In genomic region chr7:142535123-142535779, GRCh38 we compare ENCODE assay signal across 8 cellular contexts.
DNase-seq lines count a peak whose midpoint lies in the region; ATAC-seq and TF ChIP-seq lines count a peak whose summit lies in the region.

No MANE protein-coding gene starts in this region.

- no peak overlapping the region for H3K27ac Mint-ChIP-seq in activated B cell treated with CpG ODN at 0.5 μM for 24 hours

- intact Hi-C loops in Right ventricle myocardium superior (cut with DNase I) (no loop called here), cardiac septum (cut with DNase I) (no loop called here), activated B cell treated with CpG ODN at 0.5 μM for 24 hours (cut with micrococcal nuclease) (loop anchor here (1.0 kb wide), 1 partner anchor 468 kb away; no protein-coding TSS in a partner anchor)

- peak overlapping the region; percentile 33 for H3K4me3 Mint-ChIP-seq in activated B cell treated with CpG ODN at 0.5 μM for 24 hours

- CTCF ChIA-PET in activated B cell treated with CpG ODN at 0.5 μM for 24 hours (lab: Charles Lee) = interaction anchor here (0.7 to 2.3 kb wide), 8 partner anchors 9 to 686 kb away, joined by 3 to 12 read pairs (median 4); partner anchors contain the start of gene TAS2R40

- H3K4me1 Mint-ChIP-seq in activated B cell treated with CpG ODN at 0.5 μM for 24 hours = peaks cover 12% of the 10 kb centered on the region

- peaks cover 4% of the 10 kb centered on the region for H3K27me3 Mint-ChIP-seq in activated B cell treated with CpG ODN at 0.5 μM for 24 hours

- H3K9me3 Mint-ChIP-seq in activated B cell treated with CpG ODN at 0.5 μM for 24 hours = no peaks in the 10 kb centered on the region

- DNase-seq in Right ventricle myocardium superior (peak; percentile 47), cardiac septum (ENCODE audit: low spot score) (no peak), NCI-H1105 (lab: John Stamatoyannopoulos, UW) (peak; percentile 43), activated B cell treated with CpG ODN at 0.5 μM for 24 hours (no peak), cardiac fibroblast (ENCODE audit: low read depth in 2 of 2) (peak; percentile 85 to 90), medulla oblongata (ENCODE audit: extremely low spot score) (peak; percentile 67)
- peak; percentile 26 to 43 for DNase-seq in stimulated activated CD8-positive, alpha-beta memory T cell treated with anti-CD3 and anti-CD28 coated beads, Interleukin-2, amount 100 ng/mL, for 1 hour (ENCODE audit: low read depth in 2 of 2)

- ATAC-seq in Right ventricle myocardium superior (ENCODE audit: poor library complexity) (peak; percentile 55), HG02678 (IDR thresholded peaks at IDR 0.05; ENCODE audit: unreplicated experiment) (peak; percentile 95), activated B cell treated with CpG ODN at 0.5 μM for 24 hours (ENCODE audit: low read depth) (peak; percentile 80)

- no peaks in the 10 kb centered on the region for H3K36me3 Mint-ChIP-seq in activated B cell treated with CpG ODN at 0.5 μM for 24 hours (ENCODE audit: low read depth)

- TF ChIP-seq CTCF in activated B cell treated with CpG ODN at 0.5 μM for 24 hours (IDR thresholded peaks at IDR 0.05) (no peak), cardiac fibroblast (IDR thresholded peaks at IDR 0.05; ENCODE audit: low read depth, low read length) (peak; percentile 87)

- POLR2A ChIA-PET in activated B cell treated with CpG ODN at 0.5 μM for 24 hours (lab: Charles Lee) = no interaction called here

- no peak overlapping the region for H3K4me3 ChIP-seq in cardiac fibroblast (replicated peaks in 1 of 2; ENCODE audit: low read depth in 2 of 2, low read length in 2 of 2)

Comparison
In these comparisons a context has a peak if more than half of its experiments do, and no peak if none do; other contexts are left out.
1. DNase-seq: peak in Right ventricle myocardium superior (single experiment), NCI-H1105 (single experiment), cardiac fibroblast (2 of 2), medulla oblongata (single experiment) and stimulated activated CD8-positive, alpha-beta memory T cell treated with anti-CD3 and anti-CD28 coated beads, Interleukin-2, amount 100 ng/mL, for 1 hour (2 of 2); none in cardiac septum (single experiment) and activated B cell treated with CpG ODN at 0.5 μM for 24 hours (single experiment).
2. Peak in every context shown above with its lines, with median percentiles within 50 percentile points of each other: ATAC-seq.